ENCODE assay signal across 8 cellular contexts in the genomic region with DNA sequence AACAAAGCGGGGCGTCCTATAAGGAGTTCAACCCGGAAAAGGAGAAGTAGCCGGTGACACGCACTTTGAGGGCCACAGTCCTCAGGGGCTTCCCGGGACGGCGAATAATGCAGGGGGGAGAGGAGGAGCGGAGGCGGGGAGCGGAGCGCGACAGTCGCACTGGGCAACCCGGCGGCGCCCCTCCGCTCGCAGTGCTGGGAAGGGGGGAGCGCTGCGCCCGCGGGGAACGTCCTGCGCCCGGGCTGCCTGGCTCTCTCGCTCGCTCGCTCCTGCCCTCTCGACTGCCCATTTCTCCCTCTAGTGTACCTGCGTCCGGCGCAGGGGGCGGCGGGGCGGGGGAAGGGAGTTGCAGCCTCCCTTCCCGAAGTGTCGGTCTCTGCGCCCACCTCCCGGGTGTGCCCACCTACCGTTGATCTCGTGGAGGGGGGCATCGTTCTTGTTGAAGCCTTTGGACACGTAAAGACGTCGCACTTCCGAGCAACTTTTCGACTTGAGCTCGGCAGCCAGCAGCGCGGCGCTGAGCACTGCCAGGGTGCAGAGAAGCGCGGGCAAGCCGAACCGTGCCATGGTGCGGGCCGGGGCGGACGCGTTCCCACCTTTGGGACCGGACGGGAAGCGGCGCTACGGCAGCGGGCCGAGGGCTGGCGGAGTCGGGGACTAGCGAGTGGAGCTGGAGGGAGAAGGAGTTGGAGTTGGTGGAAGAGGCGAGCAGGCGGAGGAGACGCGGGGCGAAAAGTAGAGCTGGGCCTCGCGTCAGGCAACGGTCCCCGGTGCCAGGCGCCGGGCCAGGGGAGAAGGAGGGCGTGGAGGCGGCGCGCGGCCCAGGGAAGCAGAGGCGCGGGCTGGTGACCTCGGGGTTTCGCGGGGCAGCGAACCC. TPM values are rescaled to one million over a fixed set of nuclear protein-coding genes. Genes with fewer than 3 reads are reported as not detected.
A peak's percentile ranks its signal among the peaks of the same experiment; 100 is the strongest.
DNase-seq lines count a peak whose midpoint lies in the region; TF ChIP-seq lines count a peak whose summit lies in the region.

No MANE protein-coding gene starts in this region.

- no peaks in the 10 kb centered on the region for H3K9me3 ChIP-seq in mucosa of stomach (ENCODE audit: control insufficient read depth, low read length)

- H3K36me3 ChIP-seq in mucosa of stomach (ENCODE audit: control insufficient read depth, insufficient read depth, low read length) = no peaks in the 10 kb centered on the region

- peak overlapping the region; percentile 50 for H3K9ac ChIP-seq in mucosa of stomach (ENCODE audit: low read length)

- H3K4me1 ChIP-seq in mucosa of stomach (ENCODE audit: control insufficient read depth, insufficient read depth, low read length) = no peaks in the 10 kb centered on the region

- H3K27me3 ChIP-seq in mucosa of stomach (ENCODE audit: control insufficient read depth, insufficient read depth, low read length) = peaks cover 5% of the 10 kb centered on the region

- no peak for TF ChIP-seq CTCF in LNCaP clone FGC (IDR thresholded peaks at IDR 0.05; ENCODE audit: control insufficient read depth, extremely low read depth, insufficient read depth)

- DNase-seq in Daoy (ENCODE audit: low read depth) = peak; percentile 37
- DNase-seq in LNCaP clone FGC (ENCODE audit: low read depth) = no peak
- peak; percentile 55 for DNase-seq in ecto neural progenitor cell (ENCODE audit: low spot score)
- DNase-seq in NCI-H2227 (lab: John Stamatoyannopoulos, UW; ENCODE audit: unreplicated experiment) = no peak
- no peak for DNase-seq in activated CD4-positive, CD25-positive, alpha-beta regulatory T cell (lab: John Stamatoyannopoulos, UW)
- DNase-seq in inferior parietal cortex (ENCODE audit: extremely low spot score) = no peak
- no peak for DNase-seq in NK-92 treated with Interleukin-12 subunit alpha and Interleukin-12 subunit beta, amount 100 ng/mL, for 24 hours (lab: John Stamatoyannopoulos, UW)

- H3K4me3 ChIP-seq in LNCaP clone FGC (ENCODE audit: low read depth, low read length) (peak overlapping the region; percentile 56), mucosa of stomach (ENCODE audit: low read length) (peak overlapping the region; percentile 31)

RNA-seq across cellular contexts. Expression of a gene that starts 0.7 kb away (rescaled TPM):
- total RNA-seq in Daoy (2014; rRNA removed; shearing (Covaris generic)) = 1.3 and 2.5 TPM in 2 replicates

Comparison
In these comparisons a context has a peak if more than half of its experiments do, and no peak if none do; other contexts are left out.
1. DNase-seq: peak in Daoy (single experiment) and ecto neural progenitor cell (single experiment); none in LNCaP clone FGC (single experiment), NCI-H2227 (single experiment), activated CD4-positive, CD25-positive, alpha-beta regulatory T cell (0 of 4), inferior parietal cortex (single experiment) and NK-92 treated with Interleukin-12 subunit alpha and Interleukin-12 subunit beta, amount 100 ng/mL, for 24 hours (single experiment).